ENCODE assay signal across 26 cellular contexts in the genomic region with DNA sequence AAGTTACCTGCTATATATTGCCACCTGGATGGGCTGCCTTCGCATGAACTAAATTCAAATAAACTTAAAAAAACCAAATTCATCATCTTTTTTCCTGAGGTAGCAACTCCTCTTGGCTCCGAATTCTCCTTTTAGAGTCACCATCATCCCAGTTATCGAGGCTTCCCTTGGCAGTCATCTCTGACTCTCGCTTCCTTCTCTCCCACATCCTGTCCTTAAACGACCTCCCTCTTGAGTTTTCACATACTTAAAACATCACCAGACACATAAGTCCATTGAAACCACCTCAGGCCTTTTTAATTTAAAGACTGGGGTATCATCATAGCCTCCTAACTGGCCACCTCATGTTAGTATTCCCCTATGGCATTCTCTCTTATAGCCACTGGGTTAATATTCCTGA.
"Had no signal": no experiment of that assay in that cellular context is flagged by ENCODE, and none has a peak within 500 bp of the region (broad histone marks: within the 10 kb centered on the region; RNA-seq: fewer than 3 reads in every experiment).

No MANE protein-coding gene starts in this region.

- H3K4me1 ChIP-seq: ascending aorta, esophagus squamous epithelium, heart left ventricle, psoas muscle, sigmoid colon, thyroid gland, upper lobe of left lung, vagina had no signal

- H3K27ac ChIP-seq: ascending aorta, esophagus squamous epithelium, heart left ventricle, ovary, psoas muscle, sigmoid colon, thyroid gland, upper lobe of left lung, vagina, VCaP had no signal

- ATAC-seq: naive thymus-derived CD4-positive, alpha-beta T cell; psoas muscle; stimulated activated effector memory CD8-positive, alpha-beta T cell treated with anti-CD3 and anti-CD28 coated beads, Interleukin-12 subunit alpha, Interleukin-12 subunit beta, amount 100 ng/mL, for 72 hours had no signal

- DNase-seq: activated CD4-positive, alpha-beta memory T cell treated with anti-CD3 and anti-CD28 coated beads for 36 hours; activated CD4-positive, alpha-beta T cell treated with anti-CD3 and anti-CD28 coated beads, Interleukin-2, amount 10 ng/mL, durations not matched to agents 24 days and 14 days; activated CD4-positive, CD25-positive, alpha-beta regulatory T cell treated with anti-CD3 and anti-CD28 coated beads, Interleukin-2, amount 50 U/mL, for 72 hours; activated CD8-positive, alpha-beta memory T cell treated with anti-CD3 and anti-CD28 coated beads, Interleukin-2, amount 50 U/mL, for 4 hours; activated effector memory CD4-positive, alpha-beta T cell treated with anti-CD3 and anti-CD28 coated beads, Interleukin-2, amount 50 U/mL, for 16 hours; activated naive CD4-positive, alpha-beta T cell treated with anti-CD3 and anti-CD28 coated beads, Interleukin-2, amount 10 ng/mL, durations not matched to agents 7 days and 5 days; activated naive CD8-positive, alpha-beta T cell treated with anti-CD3 and anti-CD28 coated beads, Interleukin-2, amount 10 ng/mL, durations not matched to agents 7 days and 5 days; activated T-cell treated with anti-CD3 and anti-CD28 coated beads, Interleukin-2, amount 50 U/mL, for 1 hour; esophagus squamous epithelium; hypothalamus; immature natural killer cell; midbrain; naive thymus-derived CD4-positive, alpha-beta T cell; ovary; psoas muscle; sigmoid colon; small intestine; stimulated activated CD4-positive, alpha-beta T cell treated with anti-CD3 and anti-CD28 coated beads, Interleukin-4, amount 100 ng/mL, for 24 hours; substantia nigra; thyroid gland; upper lobe of left lung had no signal

- H3K36me3 ChIP-seq: ascending aorta, esophagus squamous epithelium, heart left ventricle, ovary, sigmoid colon, thyroid gland, upper lobe of left lung, vagina had no signal

- H3K9me3 ChIP-seq: ascending aorta, esophagus squamous epithelium, heart left ventricle, ovary, psoas muscle, sigmoid colon, thyroid gland, upper lobe of left lung, vagina had no signal

- H3K4me3 ChIP-seq: ascending aorta, esophagus squamous epithelium, heart left ventricle, ovary, psoas muscle, sigmoid colon, thyroid gland, upper lobe of left lung, vagina had no signal

- H3K27me3 ChIP-seq: ascending aorta, esophagus squamous epithelium, heart left ventricle, ovary, sigmoid colon, thyroid gland, upper lobe of left lung, vagina had no signal
